ENCODE assay signal across 9 cellular contexts in genomic region chr4:40325406-40326019, GRCh38. TPM values are rescaled to one million over a fixed set of nuclear protein-coding genes. Genes with fewer than 3 reads are reported as not detected.
A peak's percentile ranks its signal among the peaks of the same experiment; 100 is the strongest.
DNase-seq lines count a peak whose midpoint lies in the region; ATAC-seq and TF ChIP-seq lines count a peak whose summit lies in the region.
"Had no signal": no experiment of that assay in that cellular context is flagged by ENCODE, and none has a peak within 500 bp of the region (broad histone marks: within the 10 kb centered on the region; RNA-seq: fewer than 3 reads in every experiment).

No MANE protein-coding gene starts in this region.

- CTCF ChIA-PET in BJ (lab: Yijun Ruan, JAX): interaction anchor here (0.6 to 4.1 kb wide), 24 partner anchors 8 to 1407 kb away, joined by 3 to 23 read pairs (median 3); partner anchors contain the start of genes CHRNA9 and N4BP2

- no peaks in the 10 kb centered on the region for H3K9me3 Mint-ChIP-seq in memory B cell

- peaks cover 2% of the 10 kb centered on the region for H3K4me1 Mint-ChIP-seq in memory B cell

- no peak for DNase-seq in BJ (ENCODE audit: low read depth)
- peak; percentile 41 for DNase-seq in NCI-H2107 treated with DMSO at 0.1 percent for 48 hours (lab: John Stamatoyannopoulos, UW; ENCODE audit: unreplicated experiment)
- DNase-seq in WERI-Rb-1: peak; percentile 62
- no peak for DNase-seq in coronary artery (ENCODE audit: low spot score)
- peak in 1 of 2 donors; percentile 66 for DNase-seq in memory B cell (ENCODE audit: low spot score in 2 of 2)
- no peak for DNase-seq in thoracic aorta (ENCODE audit: low spot score)

- POLR2A ChIA-PET in BJ (lab: Charles Lee): no interaction called here

- TF ChIP-seq CTCF in BJ (IDR thresholded peaks at IDR 0.05; ENCODE audit: insufficient read depth, low read depth, low read length): peak; percentile 90
- peak; percentile 71 for TF ChIP-seq CTCF in WERI-Rb-1 (IDR thresholded peaks at IDR 0.05; ENCODE audit: low read depth, low read length)
- peak; percentile 31 for TF ChIP-seq CTCF in coronary artery (IDR thresholded peaks at IDR 0.05)
- TF ChIP-seq CTCF in thoracic aorta (IDR thresholded peaks at IDR 0.05): peak; percentile 62

- H3K36me3 Mint-ChIP-seq in memory B cell: peaks cover 3% of the 10 kb centered on the region

- ATAC-seq in GM18870 (IDR thresholded peaks at IDR 0.05; ENCODE audit: unreplicated experiment): peak; percentile 80
- ATAC-seq in HG03095 (IDR thresholded peaks at IDR 0.05; ENCODE audit: unreplicated experiment): peak; percentile 93
- peak; percentile 100 for ATAC-seq in memory B cell (ENCODE audit: low read depth)
- ATAC-seq in thoracic aorta (ENCODE audit: insufficient number of reproducible peaks, low FRiP score, low read depth): no peak

- H3K36me3 ChIP-seq in BJ (ENCODE audit: control insufficient read depth, insufficient read depth, low read length) (no peaks in the 10 kb centered on the region), WERI-Rb-1 (no peaks in the 10 kb centered on the region), thoracic aorta (no peaks in the 10 kb centered on the region)
- H3K36me3 ChIP-seq: SJSA1 had no signal

- no peak overlapping the region for H3K27ac Mint-ChIP-seq in memory B cell

- H3K9me3 ChIP-seq in WERI-Rb-1 (ENCODE audit: severe bottlenecking) (no peaks in the 10 kb centered on the region), thoracic aorta (no peaks in the 10 kb centered on the region)
- H3K9me3 ChIP-seq: SJSA1 had no signal

- H3K4me3 ChIP-seq in BJ (ENCODE audit: low read depth, low read length): no peak overlapping the region
- no peak overlapping the region for H3K4me3 ChIP-seq in WERI-Rb-1 (ENCODE audit: low read depth, low read length)
- H3K4me3 ChIP-seq in coronary artery: no peak overlapping the region
- no peak overlapping the region for H3K4me3 ChIP-seq in thoracic aorta
- H3K4me3 ChIP-seq: SJSA1 had no signal

- 0 out of 2 replicates have a peak overlapping the region, but pooled peaks have one; percentile 9 for H3K27ac ChIP-seq in WERI-Rb-1
- H3K27ac ChIP-seq in coronary artery: no peak overlapping the region
- no peak overlapping the region for H3K27ac ChIP-seq in thoracic aorta
- H3K27ac ChIP-seq: SJSA1 had no signal

- no peak overlapping the region for H3K4me3 Mint-ChIP-seq in memory B cell

- H3K4me1 ChIP-seq in thoracic aorta (ENCODE audit: control insufficient read depth in 1 of 2, low read depth in 2 of 2): no peaks in the 10 kb centered on the region
- H3K4me1 ChIP-seq: SJSA1 had no signal

- H3K27me3 ChIP-seq in BJ (ENCODE audit: control insufficient read depth, insufficient read depth, low read length): peaks cover 2% of the 10 kb centered on the region; the same call in 1 of the 2 replicates
- no peaks in the 10 kb centered on the region for H3K27me3 ChIP-seq in WERI-Rb-1 (ENCODE audit: insufficient read depth, low read depth, severe bottlenecking)
- H3K27me3 ChIP-seq in thoracic aorta (replicated peaks; ENCODE audit: insufficient read depth): no peaks in the 10 kb centered on the region
- H3K27me3 ChIP-seq: SJSA1 had no signal

- H3K27me3 Mint-ChIP-seq in memory B cell: peaks cover 4% of the 10 kb centered on the region

RNA-seq across cellular contexts. Expression of gene CHRNA9, which starts 9.6 kb away (rescaled TPM):
- 0.12 TPM in 1 of 2 replicates, not detected in the other for polyA plus RNA-seq in BJ (2011; rRNA removed)
- not detected in 2 replicates for polyA minus RNA-seq in BJ (2011; rRNA and poly(A)+ RNA removed)
- total RNA-seq in thoracic aorta: not detected
- total RNA-seq: SJSA1 had no signal

Comparison
In these comparisons a context has a peak if more than half of its experiments do, and no peak if none do; other contexts are left out.
1. DNase-seq: peak in NCI-H2107 treated with DMSO at 0.1 percent for 48 hours (single experiment) and WERI-Rb-1 (single experiment); none in BJ (single experiment), coronary artery (single experiment) and thoracic aorta (single experiment).
2. CTCF ChIP-seq: peak in every context shown above with its lines; median percentile 90 in BJ; 71 in WERI-Rb-1; 62 in thoracic aorta; 31 in coronary artery.